Comparison of ENCODE assay signal across 12 cellular contexts in genomic region chr10:30992671-30993070, GRCh38.
"Had no signal": no experiment of that assay in that cellular context is flagged by ENCODE, and none has a peak within 500 bp of the region (broad histone marks: within the 10 kb centered on the region; RNA-seq: fewer than 3 reads in every experiment).

No MANE protein-coding gene starts in this region.

- H3K36me3 Mint-ChIP-seq: stimulated activated effector memory CD8-positive, alpha-beta T cell treated with anti-CD3 and anti-CD28 coated beads, Interleukin-12 subunit alpha, Interleukin-12 subunit beta, amount 100 ng/mL, for 72 hours had no signal

- H3K36me3 ChIP-seq: brain microvascular endothelial cell, SJCRH30, upper lobe of left lung had no signal

- H3K4me1 ChIP-seq: SJCRH30 had no signal

- FAIRE-seq: TTC549 had no signal

- DNase-seq: activated CD4-positive, alpha-beta T cell treated with anti-CD3 and anti-CD28 coated beads, Interleukin-2, amount 50 U/mL, for 1 hour; activated CD4-positive, CD25-positive, alpha-beta regulatory T cell; activated naive CD8-positive, alpha-beta T cell treated with anti-CD3 and anti-CD28 coated beads for 36 hours; brain microvascular endothelial cell; mesendoderm; psoas muscle; SJCRH30; stimulated activated CD4-positive, alpha-beta T cell treated with anti-CD3 and anti-CD28 coated beads, Interleukin-12 subunit alpha, Interleukin-12 subunit beta, amount 100 ng/mL, for 4 hours; upper lobe of left lung had no signal

- H3K4me3 Mint-ChIP-seq: activated naive CD8-positive, alpha-beta T cell treated with anti-CD3 and anti-CD28 coated beads for 36 hours; activated T-helper 1 cell treated with anti-CD3 and anti-CD28 coated beads, Interleukin-12 subunit alpha, Interleukin-12 subunit beta, Interleukin-2, Interleukin-4 antibody, amounts not matched to agents 30 ng/mL and 10 ng/mL and 1 ng/mL, durations not matched to agents 14 hours and 24 hours and 36 hours; stimulated activated effector memory CD8-positive, alpha-beta T cell treated with anti-CD3 and anti-CD28 coated beads, Interleukin-12 subunit alpha, Interleukin-12 subunit beta, amount 100 ng/mL, for 72 hours had no signal

- H3K9me3 Mint-ChIP-seq: stimulated activated effector memory CD8-positive, alpha-beta T cell treated with anti-CD3 and anti-CD28 coated beads, Interleukin-12 subunit alpha, Interleukin-12 subunit beta, amount 100 ng/mL, for 72 hours had no signal

- H3K27me3 Mint-ChIP-seq: activated naive CD8-positive, alpha-beta T cell treated with anti-CD3 and anti-CD28 coated beads for 36 hours had no signal

- H3K27ac ChIP-seq: brain microvascular endothelial cell, psoas muscle, SJCRH30 had no signal

- H3K4me3 ChIP-seq: psoas muscle, SJCRH30, upper lobe of left lung had no signal

- H3K27me3 ChIP-seq: brain microvascular endothelial cell, SJCRH30, upper lobe of left lung had no signal

- H3K27ac Mint-ChIP-seq: activated naive CD8-positive, alpha-beta T cell treated with anti-CD3 and anti-CD28 coated beads for 36 hours; activated T-helper 1 cell treated with anti-CD3 and anti-CD28 coated beads, Interleukin-12 subunit alpha, Interleukin-12 subunit beta, Interleukin-2, Interleukin-4 antibody, amounts not matched to agents 30 ng/mL and 10 ng/mL and 1 ng/mL, durations not matched to agents 14 hours and 24 hours and 36 hours; stimulated activated effector memory CD8-positive, alpha-beta T cell treated with anti-CD3 and anti-CD28 coated beads, Interleukin-12 subunit alpha, Interleukin-12 subunit beta, amount 100 ng/mL, for 72 hours had no signal

- ATAC-seq: stimulated activated effector memory CD8-positive, alpha-beta T cell treated with anti-CD3 and anti-CD28 coated beads, Interleukin-12 subunit alpha, Interleukin-12 subunit beta, amount 100 ng/mL, for 72 hours had no signal
